ENCODE assay signal across 7 cellular contexts in the genomic region with DNA sequence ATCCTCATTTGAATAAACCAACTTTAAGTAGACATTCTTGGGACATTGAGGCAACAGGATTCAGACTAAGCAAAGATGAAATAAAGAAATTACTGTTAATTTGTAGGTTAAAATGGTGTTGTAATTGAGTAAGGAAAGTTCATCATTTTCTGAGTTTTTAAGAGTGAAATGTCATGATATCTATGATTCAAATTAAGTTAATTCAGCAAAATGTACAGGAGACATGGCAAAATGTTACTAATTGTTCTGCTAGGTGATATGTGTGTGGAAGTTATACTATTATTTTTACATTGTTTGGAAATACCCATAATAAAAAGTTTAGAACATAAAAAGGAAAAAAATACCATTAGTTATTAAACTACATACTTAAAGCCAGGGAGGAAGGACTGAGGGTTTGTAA. TPM values are rescaled to one million over a fixed set of nuclear protein-coding genes. Genes with fewer than 3 reads are reported as not detected.
"Had no signal": no experiment of that assay in that cellular context is flagged by ENCODE, and none has a peak within 500 bp of the region (broad histone marks: within the 10 kb centered on the region; RNA-seq: fewer than 3 reads in every experiment).

No MANE protein-coding gene starts in this region.

- H3K4me2 ChIP-seq: KMS-11 had no signal

- DNase-seq: IMR-90, KBM-7, KG1 had no signal

- FAIRE-seq: HTR-8/SVneo had no signal

- H3K9ac ChIP-seq: KMS-11 had no signal

- H3K27ac ChIP-seq: HL-60, KMS-11 had no signal

RNA-seq across cellular contexts. Expression of gene EGLN3, which starts 55.0 kb away (rescaled TPM):
- total RNA-seq: HT1080 had no signal
